In the genomic region with DNA sequence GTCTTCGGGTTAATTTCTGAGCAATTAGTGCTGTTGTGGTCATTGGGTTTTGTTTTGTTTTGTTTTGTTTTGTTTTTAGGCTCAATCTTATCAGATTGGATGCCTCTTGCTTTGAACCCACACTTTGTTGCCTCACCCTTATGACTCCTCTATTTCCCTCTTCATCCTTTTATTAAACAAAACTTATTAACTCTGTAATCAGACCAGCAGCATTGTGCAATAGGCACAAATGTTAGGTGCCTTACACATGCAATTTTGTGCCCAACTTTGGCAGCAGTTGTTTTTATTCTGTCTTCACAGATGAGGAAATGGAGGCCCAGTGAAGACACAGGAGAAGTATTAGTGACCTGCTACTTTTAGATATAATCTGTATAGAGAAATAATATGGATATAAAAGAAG, we compare ENCODE assay signal across 17 cellular contexts.
"Had no signal": no experiment of that assay in that cellular context is flagged by ENCODE, and none has a peak within 500 bp of the region (broad histone marks: within the 10 kb centered on the region; RNA-seq: fewer than 3 reads in every experiment).

No MANE protein-coding gene starts in this region.

- H3K4me3 ChIP-seq: colonic mucosa, lung, tibial artery had no signal

- ATAC-seq: activated CD4-positive, CD25-positive, alpha-beta regulatory T cell treated with anti-CD3 and anti-CD28 coated beads, Interleukin-2, amount 50 U/mL, for 24 hours; activated CD8-positive, alpha-beta T cell treated with anti-CD3 and anti-CD28 coated beads, Interleukin-2, amount 10 ng/mL, durations not matched to agents 7 days and 5 days; activated naive CD8-positive, alpha-beta T cell treated with anti-CD3 and anti-CD28 coated beads, Interleukin-2, amount 50 U/mL, for 24 hours; activated T-cell treated with anti-CD3 and anti-CD28 coated beads, Interleukin-2, amount 50 U/mL, for 4 hours; esophagus mucosa; left cardiac atrium; sciatic nerve; stimulated activated naive CD8-positive, alpha-beta T cell treated with anti-CD3 and anti-CD28 coated beads, Interleukin-15, Interleukin-2, amounts not matched to agents 100 U/mL and 50 U/mL, for 24 hours had no signal

- H3K27ac ChIP-seq: brain microvascular endothelial cell, colonic mucosa, tibial artery had no signal

- H3K9me3 ChIP-seq: colonic mucosa, tibial artery had no signal

- DNase-seq: activated CD4-positive, alpha-beta T cell treated with anti-CD3 and anti-CD28 coated beads, Interleukin-2, amount 10 ng/mL, durations not matched to agents 7 days and 5 days; activated CD8-positive, alpha-beta T cell treated with anti-CD3 and anti-CD28 coated beads, Interleukin-2, amount 10 ng/mL, durations not matched to agents 7 days and 5 days; activated effector memory CD4-positive, alpha-beta T cell treated with Interleukin-2 at 50 U/mL for 16 hours; activated naive CD4-positive, alpha-beta T cell treated with anti-CD3 and anti-CD28 coated beads, Interleukin-2, amount 10 ng/mL, durations not matched to agents 7 days and 5 days; activated naive CD8-positive, alpha-beta T cell treated with anti-CD3 and anti-CD28 coated beads, Interleukin-2, amount 50 U/mL, for 24 hours; activated T-cell treated with anti-CD3 and anti-CD28 coated beads, Interleukin-2, amount 50 U/mL, for 4 hours; colonic mucosa; hippocampal formation; left cardiac atrium; stimulated activated CD4-positive, alpha-beta T cell treated with anti-CD3 and anti-CD28 coated beads, Interleukin-2, amount 100 ng/mL, for 24 hours; stimulated activated naive CD8-positive, alpha-beta T cell treated with anti-CD3 and anti-CD28 coated beads, Interleukin-15, Interleukin-2, amounts not matched to agents 100 U/mL and 50 U/mL, for 24 hours; tibial artery had no signal

- H3K36me3 ChIP-seq: brain microvascular endothelial cell, colonic mucosa, tibial artery had no signal

- H3K27me3 ChIP-seq: brain microvascular endothelial cell, colonic mucosa, tibial artery had no signal

- H3K4me1 ChIP-seq: colonic mucosa, tibial artery had no signal
